ENCODE assay signal across 1 cellular context in the genomic region with DNA sequence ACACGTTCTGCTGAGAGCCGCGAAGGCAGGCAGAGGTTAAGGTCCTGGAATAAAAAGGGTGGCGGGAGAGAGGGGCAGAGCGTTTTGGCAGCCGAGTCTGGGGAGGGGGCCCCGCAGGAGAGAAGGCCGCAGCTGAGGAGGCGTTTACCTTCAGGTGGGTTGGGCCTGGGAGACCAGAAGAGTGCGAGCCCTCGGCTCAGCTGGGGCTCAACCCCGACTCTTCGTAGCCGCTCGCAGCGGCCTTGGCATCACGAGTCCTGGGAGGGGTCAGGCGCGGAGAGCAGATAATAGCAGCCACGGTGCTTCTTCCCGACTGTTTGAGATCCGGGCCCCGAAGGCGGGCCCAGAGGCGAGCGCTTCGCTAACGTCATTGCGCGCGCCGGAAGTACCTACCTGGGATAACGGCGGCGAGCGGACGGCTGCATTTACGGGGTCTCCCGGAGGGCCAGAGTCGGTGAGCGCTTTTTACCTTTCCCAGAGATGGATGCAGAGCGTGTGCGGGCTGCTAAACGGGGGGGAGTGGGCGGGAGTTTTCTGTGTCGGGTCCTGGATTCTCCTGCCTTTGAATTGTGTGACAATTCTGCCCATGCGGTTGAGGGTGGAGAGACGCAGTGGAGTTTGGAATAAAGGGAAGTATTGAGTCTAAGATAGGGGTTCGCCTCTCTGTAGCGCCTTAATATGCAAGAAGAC.
TF ChIP-seq lines count a peak whose summit lies in the region.

TSS of gene PPHLN1 (plus strand) at position 392 of the 690 bp plus-strand sequence. CDS start 9,736 bp downstream, outside the sequence.
TSS of gene ZCRB1 (minus strand) at position 319 of the 690 bp plus-strand sequence. CDS start 1,992 bp downstream, outside the sequence.

TF ChIP-seq in A549, 52 proteins besides CTCF, POLR2A, EP300 and RAD21 (continued from another document):
- TF ChIP-seq BCL3 (IDR thresholded peaks at IDR 0.05) (peak; percentile 83), PHF8 (IDR thresholded peaks at IDR 0.05; ENCODE audit: borderline replicate concordance, low read depth) (peak; percentile 89)
